In genomic region chr7:113143486-113144257, GRCh38 we compare ENCODE assay signal across 12 cellular contexts. TPM values are rescaled to one million over a fixed set of nuclear protein-coding genes. Genes with fewer than 3 reads are reported as not detected.
DNase-seq lines count a peak whose midpoint lies in the region; ATAC-seq, FAIRE-seq and TF ChIP-seq lines count a peak whose summit lies in the region.
"Had no signal": no experiment of that assay in that cellular context is flagged by ENCODE, and none has a peak within 500 bp of the region (broad histone marks: within the 10 kb centered on the region; RNA-seq: fewer than 3 reads in every experiment).

No MANE protein-coding gene starts in this region.

- no peak for TF ChIP-seq CTCF in Loucy (conservative IDR thresholded peaks at IDR 0.05; ENCODE audit: low read length)
- no peak for TF ChIP-seq CTCF in stomach (IDR thresholded peaks at IDR 0.05)

- peak overlapping the region; percentile 17 for H3K4me2 ChIP-seq in Loucy (ENCODE audit: low read depth, low read length, poor library complexity, severe bottlenecking)

- no peak for FAIRE-seq in urothelium cell line (lab: Jason Lieb, UNC)
- FAIRE-seq: TTC549 had no signal

- H3K79me2 ChIP-seq in Loucy (ENCODE audit: insufficient read depth, low read length): no peaks in the 10 kb centered on the region

- H3K27me3 ChIP-seq in Loucy (ENCODE audit: insufficient read depth, low read length, poor library complexity, severe bottlenecking): no peaks in the 10 kb centered on the region
- no peaks in the 10 kb centered on the region for H3K27me3 ChIP-seq in stomach

- no peak for TF ChIP-seq EP300 in stomach (IDR thresholded peaks at IDR 0.05)

- DNase-seq in pons (ENCODE audit: low spot score): peak; percentile 26
- DNase-seq in SHP77 (lab: John Stamatoyannopoulos, UW): no peak
- DNase-seq in urothelium cell line (ENCODE audit: low spot score): no peak
- no peak for DNase-seq in stomach
- DNase-seq: DND-41; GM23248; NK-92 treated with Interleukin-12 subunit alpha and Interleukin-12 subunit beta, amount 100 ng/mL, for 24 hours had no signal

- H3K9me3 ChIP-seq in Loucy (ENCODE audit: insufficient read depth, low read depth, low read length) (no peaks in the 10 kb centered on the region), stomach (no peaks in the 10 kb centered on the region)

- H3K27ac ChIP-seq in stomach: no peak overlapping the region
- H3K27ac ChIP-seq: GM23248 had no signal

- no peak overlapping the region for H3K4me3 ChIP-seq in Loucy (ENCODE audit: low read length, poor library complexity, severe bottlenecking)
- no peak overlapping the region for H3K4me3 ChIP-seq in stomach
- H3K4me3 ChIP-seq: GM23248, lung had no signal

- intact Hi-C loops in stomach (cut with DNase I; ENCODE audit: low total_unique reads): no loop called here

- ATAC-seq in GM19372 (IDR thresholded peaks at IDR 0.05; ENCODE audit: low read depth, unreplicated experiment) (peak; percentile 49), HG02763 (IDR thresholded peaks at IDR 0.05; ENCODE audit: unreplicated experiment) (peak; percentile 56)

- no peak overlapping the region for H3K9ac ChIP-seq in Loucy (ENCODE audit: low read depth, low read length, poor library complexity, severe bottlenecking)
- H3K9ac ChIP-seq: GM23248 had no signal

- H3K36me3 ChIP-seq in Loucy (ENCODE audit: insufficient read depth, low read length): no peaks in the 10 kb centered on the region
- no peaks in the 10 kb centered on the region for H3K36me3 ChIP-seq in stomach

- no peaks in the 10 kb centered on the region for H3F3A ChIP-seq in Loucy (ENCODE audit: low read depth)

- no peaks in the 10 kb centered on the region for H3K9me2 ChIP-seq in Loucy (replicated peaks; ENCODE audit: low read depth, low read length)

- WGBS in stomach, 5 donors: 58 to 70% (median 66%) methylated on average over 2 of the region's 2 CpGs

- peaks cover 10% of the 10 kb centered on the region for H3K4me1 ChIP-seq in Loucy (ENCODE audit: insufficient read depth, low read length, poor library complexity, severe bottlenecking)
- no peaks in the 10 kb centered on the region for H3K4me1 ChIP-seq in stomach

- TF ChIP-seq POLR2A in stomach (IDR thresholded peaks at IDR 0.05): no peak

- H2AFZ ChIP-seq in Loucy (ENCODE audit: low read length): peak overlapping the region; percentile 87
- H2AFZ ChIP-seq: GM23248 had no signal

- no peaks in the 10 kb centered on the region for H4K20me1 ChIP-seq in Loucy (ENCODE audit: insufficient read depth, low read length, poor library complexity, severe bottlenecking)

RNA-seq across cellular contexts. Expression of gene SMIM30, which starts 25.3 kb away (rescaled TPM):
- 100 to 1,000 TPM in 1 of 5 donors, 10 to 100 TPM in 3, not detected in 1; 14.6 to 144 (median 59.7) TPM for total RNA-seq in stomach
- polyA plus RNA-seq in stomach: 10 to 100 TPM; 52.2 to 83.4 (median 59.7) TPM

RNA-seq across cellular contexts. Expression of gene GPR85, which starts 57.0 kb away (rescaled TPM):
- total RNA-seq in stomach: 1 to 10 TPM in 2 of 5 donors, not detected in 3; 1.7 to 2.6 TPM
- under 1 TPM in 2 of 3 donors, not detected in 1; 0.31 to 0.48 TPM for polyA plus RNA-seq in stomach
